In the genomic region with DNA sequence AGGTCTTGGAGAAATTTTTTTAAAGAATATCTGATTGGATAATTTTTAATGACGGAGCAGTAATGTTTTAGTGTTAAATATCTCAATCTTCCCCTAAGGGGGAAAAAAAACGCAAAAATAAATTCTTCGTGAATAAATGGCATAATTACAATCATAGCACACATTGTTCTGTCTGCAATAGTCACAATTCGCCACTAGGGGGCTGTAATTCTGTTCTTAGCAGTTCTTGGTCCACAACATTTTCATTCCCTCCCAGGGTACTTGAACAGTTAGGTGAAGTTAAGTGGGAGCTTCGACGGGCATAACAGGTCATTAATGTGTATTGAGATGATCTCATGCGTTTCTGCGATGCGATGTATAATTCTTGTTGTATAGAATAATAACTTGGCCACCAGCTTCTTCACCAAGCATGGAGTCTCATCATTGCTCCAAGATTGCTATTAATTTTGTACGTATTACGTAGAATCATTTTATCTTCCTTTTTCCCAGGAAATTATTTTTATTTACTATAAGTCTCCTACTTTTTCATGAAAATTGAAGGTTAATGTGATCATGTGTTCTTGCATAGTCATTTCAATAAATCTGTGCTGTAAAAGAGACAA, we compare ENCODE assay signal across 8 cellular contexts. TPM values are rescaled to one million over a fixed set of nuclear protein-coding genes. Genes with fewer than 3 reads are reported as not detected.
A peak's percentile ranks its signal among the peaks of the same experiment; 100 is the strongest.
DNase-seq lines count a peak whose midpoint lies in the region; ATAC-seq and TF ChIP-seq lines count a peak whose summit lies in the region.

No MANE protein-coding gene starts in this region.

- H3K9me3 Mint-ChIP-seq in activated CD4-positive, alpha-beta T cell treated with anti-CD3 and anti-CD28 coated beads for 36 hours (ENCODE audit: low read depth): no peaks in the 10 kb centered on the region

- H3K27me3 Mint-ChIP-seq in activated CD4-positive, alpha-beta T cell treated with anti-CD3 and anti-CD28 coated beads for 36 hours: no peaks in the 10 kb centered on the region

- TF ChIP-seq RAD21 in Ishikawa (IDR thresholded peaks at IDR 0.05; ENCODE audit: low read depth): peak; percentile 36

- H3K4me3 Mint-ChIP-seq in activated CD4-positive, alpha-beta T cell treated with anti-CD3 and anti-CD28 coated beads for 36 hours: no peak overlapping the region

- no peak overlapping the region for H3K4me3 ChIP-seq in foreskin fibroblast (ENCODE audit: low read depth in 1 of 2, low read length in 2 of 2)

- intact Hi-C loops in activated CD4-positive, alpha-beta T cell treated with anti-CD3 and anti-CD28 coated beads for 36 hours (cut with DNase I, micrococcal nuclease): loop anchor here in 1 of 2 experiments (5.0 kb wide), 3 partner anchors 351 to 1031 kb away; no protein-coding TSS in a partner anchor
- intact Hi-C loops in sciatic nerve (cut with DNase I): no loop called here

- TF ChIP-seq CTCF in foreskin fibroblast (IDR thresholded peaks at IDR 0.05; ENCODE audit: low read depth, low read length): peak; percentile 57

- peak; percentile 32 for DNase-seq in activated CD4-positive, alpha-beta T cell treated with anti-CD3 and anti-CD28 coated beads for 36 hours
- DNase-seq in activated CD4-positive, alpha-beta T cell treated with anti-CD3 and anti-CD28 coated beads, Interleukin-2, amount 50 U/mL, for 1 hour: no peak
- DNase-seq in T-helper 9 cell: peak; percentile 4
- DNase-seq in foreskin fibroblast: peak; percentile 6 to 54
- peak; percentile 57 for DNase-seq in sciatic nerve (ENCODE audit: low spot score)

- no peak for TF ChIP-seq EP300 in Ishikawa (IDR thresholded peaks at IDR 0.05; ENCODE audit: borderline replicate concordance)

- ATAC-seq in activated CD4-positive, alpha-beta T cell treated with anti-CD3 and anti-CD28 coated beads for 36 hours: no peak
- ATAC-seq in GM19351 (IDR thresholded peaks at IDR 0.05; ENCODE audit: unreplicated experiment) (peak; percentile 95), sciatic nerve (no peak), HG02840 (IDR thresholded peaks at IDR 0.05; ENCODE audit: low FRiP score, unreplicated experiment) (no peak)

- no peaks in the 10 kb centered on the region for H3K4me1 Mint-ChIP-seq in activated CD4-positive, alpha-beta T cell treated with anti-CD3 and anti-CD28 coated beads for 36 hours

- no peak overlapping the region for H3K27ac Mint-ChIP-seq in activated CD4-positive, alpha-beta T cell treated with anti-CD3 and anti-CD28 coated beads for 36 hours

- POLR2A ChIA-PET in activated CD4-positive, alpha-beta T cell treated with anti-CD3 and anti-CD28 coated beads for 36 hours (lab: Charles Lee): no interaction called here

- CTCF ChIA-PET in activated CD4-positive, alpha-beta T cell treated with anti-CD3 and anti-CD28 coated beads for 36 hours (lab: Charles Lee): interaction anchor here (1.6 kb wide), 1 partner anchor 11 kb away, joined by 4 read pairs; no protein-coding TSS in a partner anchor

- H3K36me3 Mint-ChIP-seq in activated CD4-positive, alpha-beta T cell treated with anti-CD3 and anti-CD28 coated beads for 36 hours (ENCODE audit: low read depth): no peaks in the 10 kb centered on the region

TF ChIP-seq in Ishikawa, 13 proteins besides CTCF, POLR2A, EP300 and RAD21:
- TF ChIP-seq NFIC (IDR thresholded peaks at IDR 0.05): no peak
- TF ChIP-seq, protein P1, sequence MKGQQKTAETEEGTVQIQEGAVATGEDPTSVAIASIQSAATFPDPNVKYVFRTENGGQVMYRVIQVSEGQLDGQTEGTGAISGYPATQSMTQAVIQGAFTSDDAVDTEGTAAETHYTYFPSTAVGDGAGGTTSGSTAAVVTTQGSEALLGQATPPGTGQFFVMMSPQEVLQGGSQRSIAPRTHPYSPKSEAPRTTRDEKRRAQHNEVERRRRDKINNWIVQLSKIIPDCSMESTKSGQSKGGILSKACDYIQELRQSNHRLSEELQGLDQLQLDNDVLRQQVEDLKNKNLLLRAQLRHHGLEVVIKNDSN (IDR thresholded peaks at IDR 0.05): no peak
- TF ChIP-seq CREB1 (IDR thresholded peaks at IDR 0.05; ENCODE audit: low read depth): no peak
- no peak for TF ChIP-seq EGR1 (IDR thresholded peaks at IDR 0.05)
- TF ChIP-seq, protein P2, sequence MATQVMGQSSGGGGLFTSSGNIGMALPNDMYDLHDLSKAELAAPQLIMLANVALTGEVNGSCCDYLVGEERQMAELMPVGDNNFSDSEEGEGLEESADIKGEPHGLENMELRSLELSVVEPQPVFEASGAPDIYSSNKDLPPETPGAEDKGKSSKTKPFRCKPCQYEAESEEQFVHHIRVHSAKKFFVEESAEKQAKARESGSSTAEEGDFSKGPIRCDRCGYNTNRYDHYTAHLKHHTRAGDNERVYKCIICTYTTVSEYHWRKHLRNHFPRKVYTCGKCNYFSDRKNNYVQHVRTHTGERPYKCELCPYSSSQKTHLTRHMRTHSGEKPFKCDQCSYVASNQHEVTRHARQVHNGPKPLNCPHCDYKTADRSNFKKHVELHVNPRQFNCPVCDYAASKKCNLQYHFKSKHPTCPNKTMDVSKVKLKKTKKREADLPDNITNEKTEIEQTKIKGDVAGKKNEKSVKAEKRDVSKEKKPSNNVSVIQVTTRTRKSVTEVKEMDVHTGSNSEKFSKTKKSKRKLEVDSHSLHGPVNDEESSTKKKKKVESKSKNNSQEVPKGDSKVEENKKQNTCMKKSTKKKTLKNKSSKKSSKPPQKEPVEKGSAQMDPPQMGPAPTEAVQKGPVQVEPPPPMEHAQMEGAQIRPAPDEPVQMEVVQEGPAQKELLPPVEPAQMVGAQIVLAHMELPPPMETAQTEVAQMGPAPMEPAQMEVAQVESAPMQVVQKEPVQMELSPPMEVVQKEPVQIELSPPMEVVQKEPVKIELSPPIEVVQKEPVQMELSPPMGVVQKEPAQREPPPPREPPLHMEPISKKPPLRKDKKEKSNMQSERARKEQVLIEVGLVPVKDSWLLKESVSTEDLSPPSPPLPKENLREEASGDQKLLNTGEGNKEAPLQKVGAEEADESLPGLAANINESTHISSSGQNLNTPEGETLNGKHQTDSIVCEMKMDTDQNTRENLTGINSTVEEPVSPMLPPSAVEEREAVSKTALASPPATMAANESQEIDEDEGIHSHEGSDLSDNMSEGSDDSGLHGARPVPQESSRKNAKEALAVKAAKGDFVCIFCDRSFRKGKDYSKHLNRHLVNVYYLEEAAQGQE (IDR thresholded peaks at IDR 0.05; ENCODE audit: low read depth): no peak
- TF ChIP-seq TAF1 (IDR thresholded peaks at IDR 0.05; ENCODE audit: low read depth): no peak
- no peak for TF ChIP-seq CEBPB (IDR thresholded peaks at IDR 0.05)
- TF ChIP-seq, protein P3, sequence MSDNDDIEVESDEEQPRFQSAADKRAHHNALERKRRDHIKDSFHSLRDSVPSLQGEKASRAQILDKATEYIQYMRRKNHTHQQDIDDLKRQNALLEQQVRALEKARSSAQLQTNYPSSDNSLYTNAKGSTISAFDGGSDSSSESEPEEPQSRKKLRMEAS (IDR thresholded peaks at IDR 0.05): no peak
- no peak for TF ChIP-seq FOXM1 (IDR thresholded peaks at IDR 0.05; ENCODE audit: borderline replicate concordance, low read depth)
- no peak for TF ChIP-seq TEAD4 (IDR thresholded peaks at IDR 0.05)
- TF ChIP-seq YY1 (IDR thresholded peaks at IDR 0.05; ENCODE audit: low read depth): no peak
- no peak for TF ChIP-seq ZBTB7A (IDR thresholded peaks at IDR 0.05; ENCODE audit: low read depth)
- no peak for TF ChIP-seq TCF12 (IDR thresholded peaks at IDR 0.05; ENCODE audit: low read depth)

RNA-seq across cellular contexts. Expression of a gene that starts 27.2 kb away (rescaled TPM):
- total RNA-seq in activated CD4-positive, alpha-beta T cell treated with anti-CD3 and anti-CD28 coated beads for 36 hours: not detected
- total RNA-seq in sciatic nerve: 0.22 TPM
